22 cellular contexts compared by ENCODE assay signal in genomic region chr3:175916151-175916946, GRCh38.
"Had no signal": no experiment of that assay in that cellular context is flagged by ENCODE, and none has a peak within 500 bp of the region (broad histone marks: within the 10 kb centered on the region; RNA-seq: fewer than 3 reads in every experiment).

No MANE protein-coding gene starts in this region.

- H3K36me3 ChIP-seq: esophagus squamous epithelium, gastrocnemius medialis, heart left ventricle, right atrium auricular region, thoracic aorta, upper lobe of right lung, WERI-Rb-1 had no signal

- DNase-seq: activated CD8-positive, alpha-beta memory T cell treated with anti-CD3 and anti-CD28 coated beads, Interleukin-2, amount 50 U/mL, for 4 hours; activated CD8-positive, alpha-beta T cell treated with anti-CD3 and anti-CD28 coated beads for 36 hours; activated effector memory CD4-positive, alpha-beta T cell treated with anti-CD3 and anti-CD28 coated beads, Interleukin-2, amount 50 U/mL, for 16 hours; activated T-cell treated with anti-CD3 and anti-CD28 coated beads, Interleukin-2, amount 50 U/mL, for 48 hours; amygdala; central memory CD4-positive, alpha-beta T cell; esophagus squamous epithelium; gastrocnemius medialis; heart left ventricle; immature natural killer cell; left cardiac atrium; naive thymus-derived CD8-positive, alpha-beta T cell; stimulated activated naive CD8-positive, alpha-beta T cell treated with anti-CD3 and anti-CD28 coated beads, Interleukin-15, amount 100 ng/mL, for 72 hours; upper lobe of right lung; WERI-Rb-1 had no signal

- H3K27me3 Mint-ChIP-seq: activated CD8-positive, alpha-beta T cell treated with anti-CD3 and anti-CD28 coated beads for 36 hours; activated naive CD8-positive, alpha-beta T cell; brain; memory B cell; naive thymus-derived CD8-positive, alpha-beta T cell; stimulated activated naive CD8-positive, alpha-beta T cell treated with anti-CD3 and anti-CD28 coated beads, Interleukin-15, amount 100 ng/mL, for 72 hours had no signal

- H3K9me3 ChIP-seq: gastrocnemius medialis, thoracic aorta, upper lobe of right lung had no signal

- H3K36me3 Mint-ChIP-seq: activated naive CD8-positive, alpha-beta T cell; brain; memory B cell had no signal

- H3K27ac Mint-ChIP-seq: activated CD8-positive, alpha-beta T cell treated with anti-CD3 and anti-CD28 coated beads for 36 hours; activated naive CD8-positive, alpha-beta T cell; immature natural killer cell; memory B cell; naive thymus-derived CD8-positive, alpha-beta T cell; stimulated activated naive CD8-positive, alpha-beta T cell treated with anti-CD3 and anti-CD28 coated beads, Interleukin-15, amount 100 ng/mL, for 72 hours; T-helper 1 cell treated with Interleukin-12 subunit alpha and Interleukin-12 subunit beta and Interleukin-4 antibody, amounts not matched to agents 30 μg/mL and 1 μg/mL, for 36 hours had no signal

- H3K4me1 Mint-ChIP-seq: immature natural killer cell; memory B cell; naive thymus-derived CD8-positive, alpha-beta T cell; stimulated activated naive CD8-positive, alpha-beta T cell treated with anti-CD3 and anti-CD28 coated beads, Interleukin-15, amount 100 ng/mL, for 72 hours had no signal

- H3K4me3 Mint-ChIP-seq: activated CD8-positive, alpha-beta T cell treated with anti-CD3 and anti-CD28 coated beads for 36 hours; activated naive CD8-positive, alpha-beta T cell; brain; immature natural killer cell; memory B cell; naive thymus-derived CD8-positive, alpha-beta T cell; stimulated activated naive CD8-positive, alpha-beta T cell treated with anti-CD3 and anti-CD28 coated beads, Interleukin-15, amount 100 ng/mL, for 72 hours; T-helper 1 cell treated with Interleukin-12 subunit alpha and Interleukin-12 subunit beta and Interleukin-4 antibody, amounts not matched to agents 30 μg/mL and 1 μg/mL, for 36 hours had no signal

- H3K4me1 ChIP-seq: esophagus squamous epithelium, gastrocnemius medialis, heart left ventricle, right atrium auricular region, upper lobe of right lung had no signal

- ATAC-seq: activated CD8-positive, alpha-beta T cell treated with anti-CD3 and anti-CD28 coated beads for 36 hours; gastrocnemius medialis; left cardiac atrium; naive thymus-derived CD8-positive, alpha-beta T cell; stimulated activated naive CD8-positive, alpha-beta T cell treated with anti-CD3 and anti-CD28 coated beads, Interleukin-15, amount 100 ng/mL, for 72 hours; upper lobe of right lung had no signal

- H3K27me3 ChIP-seq: esophagus squamous epithelium, gastrocnemius medialis, heart left ventricle, right atrium auricular region, upper lobe of right lung had no signal

- H3K4me3 ChIP-seq: coronary artery, esophagus squamous epithelium, gastrocnemius medialis, heart left ventricle, right atrium auricular region, thoracic aorta, upper lobe of right lung had no signal

- H3K27ac ChIP-seq: coronary artery, esophagus squamous epithelium, gastrocnemius medialis, heart left ventricle, right atrium auricular region, thoracic aorta, upper lobe of right lung, WERI-Rb-1 had no signal
